Comparison of ENCODE assay signal across 26 cellular contexts in the genomic region with DNA sequence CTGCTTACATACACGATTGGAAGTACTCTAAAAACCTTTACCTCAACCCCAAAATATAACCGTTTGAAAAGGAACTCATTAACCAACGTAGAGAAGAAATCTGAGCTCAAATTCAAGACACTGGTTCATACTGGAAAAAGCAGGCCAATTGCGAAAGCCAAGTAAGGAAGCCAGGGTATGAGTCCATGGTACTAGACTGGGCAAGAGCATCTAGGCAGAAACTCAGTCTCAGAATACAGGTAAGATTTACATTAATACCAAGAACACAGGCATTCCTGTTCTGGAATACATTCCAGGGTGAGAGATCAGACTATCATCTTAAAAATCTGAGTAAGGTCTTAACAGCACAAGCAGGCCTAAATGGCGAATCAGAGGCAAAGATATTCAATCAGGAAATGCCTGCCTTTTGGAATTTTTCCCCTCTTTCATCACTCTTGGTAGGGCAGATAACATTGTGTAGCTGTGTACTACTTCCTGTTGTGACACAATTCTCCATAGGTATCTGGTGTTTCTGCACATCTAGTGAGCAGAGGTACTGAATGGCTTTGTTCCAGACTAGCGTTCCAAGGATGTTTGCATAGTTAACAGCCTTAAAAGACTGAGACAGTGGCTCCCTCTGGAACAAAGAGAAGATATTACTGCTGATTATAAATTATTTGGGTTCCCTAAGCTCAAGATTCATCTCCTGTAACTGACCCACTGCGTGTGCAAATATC.
A peak's percentile ranks its signal among the peaks of the same experiment; 100 is the strongest.
DNase-seq lines count a peak whose midpoint lies in the region; ATAC-seq, FAIRE-seq and TF ChIP-seq lines count a peak whose summit lies in the region.
"Had no signal": no experiment of that assay in that cellular context is flagged by ENCODE, and none has a peak within 500 bp of the region (broad histone marks: within the 10 kb centered on the region; RNA-seq: fewer than 3 reads in every experiment).

No MANE protein-coding gene starts in this region.

- in situ Hi-C loops in GM23248 (cut with MboI): no loop called here

- WGBS in GM23248 (ENCODE audit: low coverage in 1 of 2, low lambda C conversion rate in 2 of 2, missing lambda C conversion rate in 2 of 2), 2 experiments: 61 to 68% methylated on average over 7 of the region's 7 CpGs

- H3K79me2 ChIP-seq in GM23248 (ENCODE audit: insufficient read depth): no peaks in the 10 kb centered on the region

- peak; percentile 51 for DNase-seq in GM23248
- peak; percentile 81 for DNase-seq in bronchial epithelial cell (ENCODE audit: low read depth)
- DNase-seq in iris pigment epithelial cell (ENCODE audit: low read depth): peak; percentile 0
- no peak for DNase-seq in NCI-H446 (lab: John Stamatoyannopoulos, UW)
- DNase-seq in DMS53 treated with DMSO at 0.1 percent for 48 hours (lab: John Stamatoyannopoulos, UW; ENCODE audit: unreplicated experiment): no peak
- DNase-seq in NOMO-1 (lab: John Stamatoyannopoulos, UW; ENCODE audit: unreplicated experiment in 2 of 2): no peak
- DNase-seq: activated CD4-positive, CD25-positive, alpha-beta regulatory T cell treated with anti-CD3 and anti-CD28 coated beads, Interleukin-2, amount 50 U/mL, for 72 hours; activated CD8-positive, alpha-beta T cell treated with anti-CD3 and anti-CD28 coated beads for 36 hours; activated gamma-delta T cell treated with Interleukin-2 at 50 U/mL for 16 hours; adrenal gland; C1 segment of cervical spinal cord; effector CD4-positive, alpha-beta T cell; esophagus squamous epithelium; Karpas-422; left colon; NCI-H1048; NCI-H187 treated with DMSO at 0.1 percent for 48 hours; NCI-H82; OCI-M1; posterior cingulate gyrus; SHP77; sigmoid colon; T-cell had no signal

- no peaks in the 10 kb centered on the region for H3K27me3 ChIP-seq in GM23248 (replicated peaks; ENCODE audit: insufficient read depth)
- no peaks in the 10 kb centered on the region for H3K27me3 ChIP-seq in bronchial epithelial cell (ENCODE audit: control insufficient read depth, insufficient read depth, low read length)
- H3K27me3 ChIP-seq: esophagus squamous epithelium had no signal

- peak overlapping the region; percentile 31; the same call in 1 of the 2 replicates for H2AFZ ChIP-seq in GM23248

- H3K9me2 ChIP-seq in GM23248 (ENCODE audit: insufficient read depth): no peaks in the 10 kb centered on the region

- 0 out of 2 replicates have a peak, but pooled peaks have one; percentile 9 for TF ChIP-seq CTCF in 22Rv1 (IDR thresholded peaks at IDR 0.05)
- peak; percentile 2 for TF ChIP-seq CTCF in bronchial epithelial cell (IDR thresholded peaks at IDR 0.05; ENCODE audit: insufficient read depth, low read length, severe bottlenecking)

- no peak overlapping the region for H3K4me2 ChIP-seq in GM23248 (ENCODE audit: unreplicated experiment)
- H3K4me2 ChIP-seq: A549 had no signal

- H3F3A ChIP-seq in GM23248 (ENCODE audit: insufficient read depth): no peaks in the 10 kb centered on the region

- no peaks in the 10 kb centered on the region for H4K20me1 ChIP-seq in GM23248 (ENCODE audit: insufficient read depth)

- H3K36me3 ChIP-seq in GM23248 (ENCODE audit: low read depth): no peaks in the 10 kb centered on the region
- no peaks in the 10 kb centered on the region for H3K36me3 ChIP-seq in bronchial epithelial cell (ENCODE audit: control insufficient read depth, insufficient read depth, low read length)
- H3K36me3 ChIP-seq: adrenal gland, esophagus squamous epithelium, sigmoid colon had no signal

- no peak overlapping the region for H3K9ac ChIP-seq in GM23248

- no peak overlapping the region for H3K27ac ChIP-seq in 22Rv1
- peak overlapping the region; percentile 32 for H3K27ac ChIP-seq in GM23248
- H3K27ac ChIP-seq: A549, adrenal gland, esophagus squamous epithelium, sigmoid colon had no signal

- no peak for FAIRE-seq in bronchial epithelial cell (lab: Jason Lieb, UNC)
- FAIRE-seq: A549 had no signal

- ATAC-seq in GM21381 (IDR thresholded peaks at IDR 0.05; ENCODE audit: unreplicated experiment): no peak
- ATAC-seq: A549; activated CD8-positive, alpha-beta T cell treated with anti-CD3 and anti-CD28 coated beads for 36 hours; left colon; T-cell had no signal

- no peaks in the 10 kb centered on the region for H3K9me3 ChIP-seq in GM23248 (ENCODE audit: low read depth)
- H3K9me3 ChIP-seq: A549, adrenal gland, esophagus squamous epithelium, sigmoid colon had no signal

- H3K4me3 ChIP-seq in GM23248 (no peak overlapping the region), bronchial epithelial cell (ENCODE audit: low read depth, low read length) (no peak overlapping the region)
- H3K4me3 ChIP-seq: A549, adrenal gland, esophagus squamous epithelium, sigmoid colon had no signal

- H3K4me1 ChIP-seq in GM23248 (ENCODE audit: insufficient read depth): peaks cover 12% of the 10 kb centered on the region
- H3K4me1 ChIP-seq: A549, adrenal gland, esophagus squamous epithelium, sigmoid colon had no signal

Comparison
In these comparisons a context has a peak if more than half of its experiments do, and no peak if none do; other contexts are left out.
1. DNase-seq: peak in GM23248 (single experiment), bronchial epithelial cell (single experiment) and iris pigment epithelial cell (single experiment); none in NCI-H446 (0 of 2), DMS53 treated with DMSO at 0.1 percent for 48 hours (single experiment) and NOMO-1 (0 of 2).